In genomic region chr2:85602476-85603234, GRCh38 we compare ENCODE assay signal across 8 cellular contexts. TPM values are rescaled to one million over a fixed set of nuclear protein-coding genes. Genes with fewer than 3 reads are reported as not detected.
DNase-seq lines count a peak whose midpoint lies in the region; ATAC-seq and TF ChIP-seq lines count a peak whose summit lies in the region.

TMEM150A (minus strand) TSS chr2:85602698; CDS start chr2:85601948, 750 bp downstream.

- H3K36me3 ChIP-seq in HUES48 (ENCODE audit: control insufficient read depth, insufficient read depth, low read length) (peaks cover 24% of the 10 kb centered on the region), esophagus muscularis mucosa (peaks cover 6 to 46% (median 35%) of the 10 kb centered on the region in 4 donors), muscle layer of duodenum (ENCODE audit: control insufficient read depth in 1 of 2, insufficient read depth in 2 of 2, low read length in 2 of 2) (peaks cover 14 to 31% of the 10 kb centered on the region in 2 donors)

- TF ChIP-seq EP300 in esophagus muscularis mucosa (IDR thresholded peaks at IDR 0.05): no peak

- ATAC-seq in GM21423 (IDR thresholded peaks at IDR 0.05; ENCODE audit: unreplicated experiment): peak; percentile 97

- H3K9me3 ChIP-seq in HUES48 (ENCODE audit: control insufficient read depth, insufficient read depth, low read length) (no peaks in the 10 kb centered on the region), esophagus muscularis mucosa (no peaks in the 10 kb centered on the region), muscle layer of duodenum (ENCODE audit: control insufficient read depth in 1 of 2, low read length in 2 of 2) (no peaks in the 10 kb centered on the region)

- TF ChIP-seq CTCF in esophagus muscularis mucosa (IDR thresholded peaks at IDR 0.05): peak in 2 of 3 experiments; percentile 34 to 52

- TF ChIP-seq POLR2A in esophagus muscularis mucosa (IDR thresholded peaks at IDR 0.05; ENCODE audit: low read depth): peak; percentile 61

- intact Hi-C loops in esophagus muscularis mucosa (cut with DNase I): loop anchor here (5.0 kb wide), 1 partner anchor 170 kb away; no protein-coding TSS in a partner anchor

- H3K27me3 ChIP-seq in HUES48 (ENCODE audit: control insufficient read depth, insufficient read depth, low read length) (no peaks in the 10 kb centered on the region), esophagus muscularis mucosa (no peaks in the 10 kb centered on the region), muscle layer of duodenum (ENCODE audit: low read depth, low read length) (no peaks in the 10 kb centered on the region)

- H3K27ac ChIP-seq in HUES48 (ENCODE audit: low read depth, low read length): peak within 1 kb of the TSS; percentile 66
- H3K27ac ChIP-seq in esophagus muscularis mucosa (replicated peaks in 1 of 4): peak within 1 kb of the TSS; percentile 88 to 95 (median 92)
- peak within 1 kb of the TSS; percentile 72 for H3K27ac ChIP-seq in muscle layer of duodenum (ENCODE audit: low read length)

- H3K4me1 ChIP-seq in HUES48 (ENCODE audit: control insufficient read depth, insufficient read depth, low read length) (peaks cover 3% of the 10 kb centered on the region; the same call in 1 of the 2 replicates), esophagus muscularis mucosa (peaks cover 52 to 73% (median 63%) of the 10 kb centered on the region in 4 donors), muscle layer of duodenum (ENCODE audit: control insufficient read depth in 1 of 2, insufficient read depth in 2 of 2, low read length in 2 of 2) (peaks cover 8 to 29% of the 10 kb centered on the region in 2 donors)

- peak within 1 kb of the TSS; percentile 12 for H3K9ac ChIP-seq in HUES48 (ENCODE audit: low read depth, low read length)

- peak; percentile 77 for DNase-seq in DMS114 treated with DMSO at 0.1 percent for 48 hours (lab: John Stamatoyannopoulos, UW; ENCODE audit: unreplicated experiment)
- peak; percentile 92 to 93 for DNase-seq in activated T-cell treated with anti-CD3 and anti-CD28 coated beads, Interleukin-2, amount 50 U/mL, for 48 hours
- DNase-seq in esophagus muscularis mucosa (ENCODE audit: extremely low spot score): peak; percentile 98
- peak; percentile 70 to 88 for DNase-seq in stimulated activated CD8-positive, alpha-beta memory T cell treated with anti-CD3 and anti-CD28 coated beads, Interleukin-7, amount 100 ng/mL, for 4 hours (ENCODE audit: low read depth in 2 of 2)

- peak within 1 kb of the TSS; percentile 76 for H3K4me3 ChIP-seq in HUES48 (ENCODE audit: low read depth, low read length)
- peak within 1 kb of the TSS; percentile 74 to 95 (median 84) for H3K4me3 ChIP-seq in esophagus muscularis mucosa
- H3K4me3 ChIP-seq in muscle layer of duodenum (ENCODE audit: low read depth in 1 of 2, low read length in 2 of 2): peak within 1 kb of the TSS; percentile 79 to 88

- WGBS in esophagus muscularis mucosa: 0% methylated on average over 5 of the region's 73 CpGs

TF ChIP-seq in PFSK-1, 5 proteins besides CTCF, POLR2A, EP300 and RAD21:
- peak; percentile 63 for TF ChIP-seq FOXP2 (optimal IDR thresholded peaks at IDR 0.05; ENCODE audit: borderline replicate concordance, extremely low read depth, extremely low read length, insufficient read depth)
- TF ChIP-seq REST (IDR thresholded peaks at IDR 0.05; ENCODE audit: insufficient read depth in 1 of 2, low read depth in 2 of 2, low read length in 2 of 2): no peak
- TF ChIP-seq POLR2AphosphoS5 (IDR thresholded peaks at IDR 0.05; ENCODE audit: low read depth, low read length): 0 out of 2 replicates have a peak, but pooled peaks have one; percentile 45
- peak; percentile 96; the same call in 1 of the 2 replicates for TF ChIP-seq SIN3A (IDR thresholded peaks at IDR 0.05; ENCODE audit: borderline replicate concordance, insufficient read depth, low read length)
- TF ChIP-seq TAF1 (IDR thresholded peaks at IDR 0.05; ENCODE audit: borderline replicate concordance, insufficient read depth, low read length): no peak

RNA-seq across cellular contexts. Expression of gene TMEM150A, which starts in this region (rescaled TPM):
- 21.5 TPM for polyA plus RNA-seq in PFSK-1 (2012; ENCODE audit: insufficient read length, low read depth)
- 10 to 100 TPM; 22.9 to 36.7 (median 27.5) TPM for total RNA-seq in esophagus muscularis mucosa

Comparison
In these comparisons a context has a peak if more than half of its experiments do, and no peak if none do; other contexts are left out.
1. Peak in every context shown above with its lines: DNase-seq, ATAC-seq, H3K4me3 ChIP-seq and H3K27ac ChIP-seq.